9 cellular contexts compared by ENCODE assay signal in genomic region chr7:134724606-134725005, GRCh38. TPM values are rescaled to one million over a fixed set of nuclear protein-coding genes. Genes with fewer than 3 reads are reported as not detected.
DNase-seq lines count a peak whose midpoint lies in the region; ATAC-seq, FAIRE-seq and TF ChIP-seq lines count a peak whose summit lies in the region.
"Had no signal": no experiment of that assay in that cellular context is flagged by ENCODE, and none has a peak within 500 bp of the region (broad histone marks: within the 10 kb centered on the region; RNA-seq: fewer than 3 reads in every experiment).

No MANE protein-coding gene starts in this region.

- intact Hi-C loops in naive thymus-derived CD4-positive, alpha-beta T cell (cut with micrococcal nuclease), result no loop called here

- ATAC-seq in GM18867 (IDR thresholded peaks at IDR 0.05; ENCODE audit: unreplicated experiment), result no peak
- no peak for ATAC-seq in naive thymus-derived CD4-positive, alpha-beta T cell

- peaks cover 0 to 15% (median 2%) of the 10 kb centered on the region in 11 donors for H3K9me3 Mint-ChIP-seq in naive thymus-derived CD4-positive, alpha-beta T cell

- no peak for FAIRE-seq in RCC 7860 (lab: Jason Lieb, UNC)

- H3K4me3 Mint-ChIP-seq in naive thymus-derived CD4-positive, alpha-beta T cell, result no peak overlapping the region

- CTCF ChIA-PET in naive thymus-derived CD4-positive, alpha-beta T cell (lab: Charles Lee), result no interaction called here

- TF ChIP-seq CTCF in GM12873 (IDR thresholded peaks at IDR 0.05; ENCODE audit: insufficient read depth, low read depth, low read length, missing control alignments) (peak; percentile 73), fibroblast of the aortic adventitia (IDR thresholded peaks at IDR 0.05; ENCODE audit: insufficient read depth, low read length) (peak; percentile 79)

- peaks cover 0 to 4% (median 0%) of the 10 kb centered on the region in 7 donors for H3K4me1 Mint-ChIP-seq in naive thymus-derived CD4-positive, alpha-beta T cell

- DNase-seq in 8988T, result peak; percentile 23
- peak; percentile 31 for DNase-seq in RCC 7860 (ENCODE audit: low spot score)
- peak; percentile 73 for DNase-seq in fibroblast of the aortic adventitia (ENCODE audit: low read depth)
- DNase-seq in occipital lobe (lab: John Stamatoyannopoulos, UW), result no peak
- no peak for DNase-seq in GM03348 (ENCODE audit: low spot score)
- DNase-seq in naive thymus-derived CD4-positive, alpha-beta T cell, result no peak

- H3K27me3 ChIP-seq in naive thymus-derived CD4-positive, alpha-beta T cell (ENCODE audit: control insufficient read depth in 2 of 2, insufficient read depth in 2 of 2, low read length in 2 of 2), result no peaks in the 10 kb centered on the region

- H3K36me3 Mint-ChIP-seq in naive thymus-derived CD4-positive, alpha-beta T cell, result peaks cover 0 to 27% (median 22%) of the 10 kb centered on the region in 5 donors

- POLR2A ChIA-PET in naive thymus-derived CD4-positive, alpha-beta T cell (lab: Charles Lee), result interaction anchor here (0.9 kb wide), 1 partner anchor 12 kb away, joined by 3 read pairs; no protein-coding TSS in a partner anchor

- no peak overlapping the region for H3K4me3 ChIP-seq in fibroblast of the aortic adventitia (ENCODE audit: low read depth, low read length)
- no peak overlapping the region for H3K4me3 ChIP-seq in naive thymus-derived CD4-positive, alpha-beta T cell (ENCODE audit: low read length)
- H3K4me3 ChIP-seq: HAP-1 had no signal

- no peaks in the 10 kb centered on the region for H3K4me1 ChIP-seq in naive thymus-derived CD4-positive, alpha-beta T cell (ENCODE audit: control insufficient read depth in 2 of 2, insufficient read depth in 2 of 2, low read length in 2 of 2)
- H3K4me1 ChIP-seq: HAP-1 had no signal

- no peak overlapping the region for H3K27ac ChIP-seq in naive thymus-derived CD4-positive, alpha-beta T cell (ENCODE audit: low read depth, low read length)

- no peak overlapping the region for H3K27ac Mint-ChIP-seq in naive thymus-derived CD4-positive, alpha-beta T cell

- no peaks in the 10 kb centered on the region for H3K9me3 ChIP-seq in naive thymus-derived CD4-positive, alpha-beta T cell (ENCODE audit: control insufficient read depth in 2 of 3, low read length in 3 of 3)
- H3K9me3 ChIP-seq: HAP-1 had no signal

- H3K27me3 Mint-ChIP-seq in naive thymus-derived CD4-positive, alpha-beta T cell, result no peaks in the 10 kb centered on the region

- H3K36me3 ChIP-seq in naive thymus-derived CD4-positive, alpha-beta T cell (ENCODE audit: control insufficient read depth in 2 of 3, insufficient read depth in 3 of 3, low read length in 3 of 3), result no peaks in the 10 kb centered on the region
- H3K36me3 ChIP-seq: HAP-1 had no signal

RNA-seq across cellular contexts. Expression of gene CALD1, which starts 54.8 kb away (rescaled TPM):
- total RNA-seq in fibroblast of the aortic adventitia (ENCODE audit: low replicate concordance) (201 and 686 TPM in 2 replicates), occipital lobe (29.5 TPM)
- total RNA-seq in naive thymus-derived CD4-positive, alpha-beta T cell, result 1 to 10 TPM in 1 of 5 experiments, under 1 TPM in 4; 0.27 to 2.0 (median 0.39) TPM
- under 1 TPM in 1 of 2 donors, not detected in 1; 0.32 TPM for polyA plus RNA-seq in naive thymus-derived CD4-positive, alpha-beta T cell

Comparison
In these comparisons a context has a peak if more than half of its experiments do, and no peak if none do; other contexts are left out.
1. DNase-seq: peak in 8988T (single experiment), RCC 7860 (single experiment) and fibroblast of the aortic adventitia (single experiment); none in occipital lobe (single experiment), GM03348 (single experiment) and naive thymus-derived CD4-positive, alpha-beta T cell (0 of 9).
2. RNA of gene CALD1, which starts 54.8 kb away (total RNA-seq): 201 to 686 TPM in fibroblast of the aortic adventitia and 29.5 TPM in occipital lobe (single experiment); 0.27 to 2.0 TPM in naive thymus-derived CD4-positive, alpha-beta T cell; every median in the first group is over 10 times any median in the second.